9 cellular contexts compared by ENCODE assay signal in the genomic region with DNA sequence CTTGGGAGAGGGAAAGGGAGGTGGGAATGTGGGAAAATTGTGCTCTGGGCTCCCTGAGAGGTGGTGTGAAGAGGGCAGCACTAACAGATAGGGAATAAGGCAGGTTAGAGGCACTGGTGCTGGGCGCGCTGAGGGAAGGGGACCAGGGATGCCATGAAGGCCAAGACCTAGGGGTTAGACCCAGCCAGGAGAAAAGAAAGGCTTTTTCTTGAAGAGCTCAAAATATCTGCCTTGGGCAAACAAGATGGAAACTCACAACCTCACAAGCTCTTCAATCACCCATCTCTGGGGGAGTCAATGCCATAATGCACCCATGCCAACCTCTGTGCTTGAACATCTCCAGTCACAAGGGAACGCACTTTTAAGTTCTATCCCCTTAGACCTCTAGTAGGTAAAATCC.
"Had no signal": no experiment of that assay in that cellular context is flagged by ENCODE, and none has a peak within 500 bp of the region (broad histone marks: within the 10 kb centered on the region; RNA-seq: fewer than 3 reads in every experiment).

No MANE protein-coding gene starts in this region.

- H3K4me1 Mint-ChIP-seq: GM23338 had no signal

- H3K36me3 ChIP-seq: HAP-1 had no signal

- H3K27ac Mint-ChIP-seq: GM23338, H9, HFFc6 had no signal

- DNase-seq: GM23248, GOT3, H7, H9, HCEC 1CT, HFFc6 had no signal

- H3K4me3 Mint-ChIP-seq: GM23338, H9, HFFc6 had no signal

- ATAC-seq: GM23338, HCT116 had no signal

- H3K27ac ChIP-seq: GM23248 had no signal

- H3K9me3 ChIP-seq: HAP-1 had no signal

- H3K4me1 ChIP-seq: HAP-1 had no signal

- H3K4me3 ChIP-seq: GM23248, GM23338, HAP-1 had no signal
